13 cellular contexts compared by ENCODE assay signal in genomic region chr11:118908264-118908663, GRCh38. TPM values are rescaled to one million over a fixed set of nuclear protein-coding genes. Genes with fewer than 3 reads are reported as not detected.
DNase-seq lines count a peak whose midpoint lies in the region; ATAC-seq and TF ChIP-seq lines count a peak whose summit lies in the region.
"Had no signal": no experiment of that assay in that cellular context is flagged by ENCODE, and none has a peak within 500 bp of the region (broad histone marks: within the 10 kb centered on the region; RNA-seq: fewer than 3 reads in every experiment).

No MANE protein-coding gene starts in this region.

- BruUV-seq in PC-9 (replicated peaks; lab: Mats Ljungman, UMichigan) = no TSS peak

- H3K27me3 ChIP-seq in PC-9 (ENCODE audit: insufficient read depth, low read depth) (no peaks in the 10 kb centered on the region), fibroblast of lung (ENCODE audit: control insufficient read depth, insufficient read depth, low read length) (no peaks in the 10 kb centered on the region)

- peak overlapping the region; percentile 10 for H3K4me3 Mint-ChIP-seq in osteocyte (ENCODE audit: unreplicated experiment)

- H3K79me2 ChIP-seq in PC-9 (ENCODE audit: low read depth) (peaks cover 87% of the 10 kb centered on the region), fibroblast of lung (ENCODE audit: control insufficient read depth, insufficient read depth, low read length) (peaks cover 65% of the 10 kb centered on the region)
- H3K79me2 ChIP-seq: parathyroid adenoma had no signal

- peak overlapping the region; percentile 92 for H3K27ac Mint-ChIP-seq in osteocyte (ENCODE audit: unreplicated experiment)

- H3K4me3 ChIP-seq in AG10803 (ENCODE audit: low read length) (peak overlapping the region; percentile 65), PC-9 (no peak overlapping the region), fibroblast of lung (replicated peaks in 1 of 4; ENCODE audit: control extremely low read depth in 1 of 4, insufficient read depth in 1 of 4, low read depth in 3 of 4, low read length in 4 of 4) (no peak overlapping the region)

- no peaks in the 10 kb centered on the region for H3K9me2 ChIP-seq in PC-9 (ENCODE audit: insufficient read depth)

- no peak overlapping the region for H3K27ac ChIP-seq in PC-9
- peak overlapping the region; percentile 24 for H3K27ac ChIP-seq in fibroblast of lung (ENCODE audit: insufficient read depth, low read length)

- intact Hi-C loops in PC-9 (cut with micrococcal nuclease; ENCODE audit: unreplicated experiment) = loop anchor here (5.0 kb wide), 2 partner anchors 194 to 564 kb away; partner anchors contain the start of gene DPAGT1

- no peak overlapping the region for H2AFZ ChIP-seq in PC-9
- H2AFZ ChIP-seq in fibroblast of lung (ENCODE audit: low read length) = no peak overlapping the region
- H2AFZ ChIP-seq: parathyroid adenoma had no signal

- no peak for TF ChIP-seq CTCF in AG10803 (conservative IDR thresholded peaks at IDR 0.05; ENCODE audit: low read length)
- TF ChIP-seq CTCF in PC-9 (conservative IDR thresholded peaks at IDR 0.05) = no peak
- TF ChIP-seq CTCF in fibroblast of lung (conservative IDR thresholded peaks at IDR 0.05 in 1 of 2, IDR thresholded peaks at IDR 0.05 in 1 of 2; ENCODE audit: low read depth in 1 of 2, low read length in 2 of 2) = no peak
- TF ChIP-seq CTCF in osteocyte (IDR thresholded peaks at IDR 0.05) = no peak

- H3K4me1 ChIP-seq in PC-9 (replicated peaks; ENCODE audit: insufficient read depth) (peaks cover 58% of the 10 kb centered on the region), fibroblast of lung (ENCODE audit: control insufficient read depth, extremely low read depth, insufficient read depth, low read length) (peaks cover 51% of the 10 kb centered on the region)

- CTCF ChIA-PET in PC-9 (lab: Charles Lee) = interaction anchor here (0.9 to 2.6 kb wide), 4 partner anchors 16 to 22 kb away, joined by 4 to 10 read pairs (median 5); partner anchors contain the start of gene BCL9L

- H3K4me2 ChIP-seq in PC-9 (peak overlapping the region; percentile 98; the same call in 1 of the 2 replicates), fibroblast of lung (ENCODE audit: extremely low read depth, insufficient read depth, low read length) (peak overlapping the region; percentile 32)

- peaks cover 6% of the 10 kb centered on the region for H3K36me3 Mint-ChIP-seq in osteocyte (ENCODE audit: unreplicated experiment)

- ATAC-seq in HG03280 (IDR thresholded peaks at IDR 0.05; ENCODE audit: unreplicated experiment) = no peak
- ATAC-seq in GM21717 (IDR thresholded peaks at IDR 0.05; ENCODE audit: unreplicated experiment) = no peak

- DNase-seq in AG10803 (ENCODE audit: low read depth) (no peak), PC-9 (no peak), fibroblast of lung (ENCODE audit: low read depth in 2 of 2) (no peak), osteocyte (ENCODE audit: extremely low spot score, unreplicated experiment) (no peak)
- DNase-seq in activated naive CD4-positive, alpha-beta T cell treated with anti-CD3 and anti-CD28 coated beads, Interleukin-2, amount 50 U/mL, for 16 hours = no peak
- DNase-seq in stimulated activated CD4-positive, alpha-beta T cell treated with anti-CD3 and anti-CD28 coated beads, Interleukin-2, amount 100 ng/mL, for 48 hours = no peak
- DNase-seq: activated CD4-positive, CD25-positive, alpha-beta regulatory T cell; activated effector memory CD4-positive, alpha-beta T cell treated with anti-CD3 and anti-CD28 coated beads, Interleukin-2, amount 50 U/mL, for 16 hours; NCI-H2171 had no signal

- POLR2A ChIA-PET in PC-9 (lab: Charles Lee; ENCODE audit: unreplicated experiment) = interaction anchor here (1.3 kb wide), 1 partner anchor 18 kb away, joined by 25 read pairs; the partner anchor contains the start of gene BCL9L

- H4K20me1 ChIP-seq in PC-9 (ENCODE audit: insufficient read depth) (peaks cover 33% of the 10 kb centered on the region), fibroblast of lung (ENCODE audit: control insufficient read depth, extremely low read depth, insufficient read depth, low read length) (no peaks in the 10 kb centered on the region)

- H3K9me3 ChIP-seq in PC-9 (ENCODE audit: insufficient read depth, low read depth) = no peaks in the 10 kb centered on the region
- H3K9me3 ChIP-seq in fibroblast of lung (ENCODE audit: control insufficient read depth, insufficient read depth, low read depth, low read length) = no peaks in the 10 kb centered on the region

- peaks cover 61% of the 10 kb centered on the region for H3K4me1 Mint-ChIP-seq in osteocyte (ENCODE audit: unreplicated experiment)

- H3K9ac ChIP-seq in fibroblast of lung (ENCODE audit: insufficient read depth, low read length) = no peak overlapping the region
- H3K9ac ChIP-seq: parathyroid adenoma had no signal

- no peaks in the 10 kb centered on the region for H3K27me3 Mint-ChIP-seq in osteocyte (ENCODE audit: unreplicated experiment)

- H3K9me3 Mint-ChIP-seq in osteocyte (ENCODE audit: unreplicated experiment) = no peaks in the 10 kb centered on the region

- peaks cover 36% of the 10 kb centered on the region for H3K36me3 ChIP-seq in PC-9 (ENCODE audit: low read depth)
- peaks cover 19% of the 10 kb centered on the region for H3K36me3 ChIP-seq in fibroblast of lung (ENCODE audit: control insufficient read depth, insufficient read depth, low read length)

- peaks cover 74% of the 10 kb centered on the region for H3F3A ChIP-seq in PC-9 (ENCODE audit: insufficient read depth, low read depth)

RNA-seq across cellular contexts. Expression of gene BCL9L, which starts 17.5 kb away (rescaled TPM):
- total RNA-seq in PC-9 (2021) (75.9 and 108 TPM in 2 replicates), fibroblast of lung (11.0 and 23.1 TPM in 2 replicates), osteocyte (115 and 122 TPM in 2 replicates)
- polyA plus RNA-seq in fibroblast of lung = 7.0 and 11.5 TPM in 2 replicates
- polyA plus RNA-seq in fibroblast of lung (2012) = 33.6 and 51.9 TPM in 2 replicates
- 38.0 and 48.2 TPM in 2 replicates for polyA minus RNA-seq in fibroblast of lung (ENCODE audit: low replicate concordance)

RNA-seq across cellular contexts. Expression of gene CXCR5, which starts 24.6 kb away (rescaled TPM):
- total RNA-seq in PC-9 (2021) (not detected in 2 replicates), fibroblast of lung (not detected in 2 replicates), osteocyte (not detected in 2 replicates)
- not detected in 2 replicates for polyA plus RNA-seq in fibroblast of lung
- polyA plus RNA-seq in fibroblast of lung (2012) = not detected in 2 replicates
- not detected in 2 replicates for polyA minus RNA-seq in fibroblast of lung (ENCODE audit: low replicate concordance)
- total RNA-seq: urinary bladder had no signal

RNA-seq across cellular contexts. Expression of gene UPK2, which starts 47.8 kb away (rescaled TPM):
- total RNA-seq in PC-9 (2021) = 17.1 and 23.2 TPM in 2 replicates
- total RNA-seq in fibroblast of lung = not detected in 2 replicates
- not detected in 2 replicates for polyA plus RNA-seq in fibroblast of lung
- polyA plus RNA-seq in fibroblast of lung (2012) = 0.13 and 0.14 TPM in 2 replicates
- polyA minus RNA-seq in fibroblast of lung (ENCODE audit: low replicate concordance) = 0.35 TPM in 1 of 2 replicates, not detected in the other
- 0.42 and 0.86 TPM in 2 replicates for total RNA-seq in osteocyte
